8 cellular contexts compared by ENCODE assay signal in genomic region chr10:110311357-110311949, GRCh38. TPM values are rescaled to one million over a fixed set of nuclear protein-coding genes. Genes with fewer than 3 reads are reported as not detected.
DNase-seq lines count a peak whose midpoint lies in the region; ATAC-seq and TF ChIP-seq lines count a peak whose summit lies in the region.

No MANE protein-coding gene starts in this region.

- no peak for TF ChIP-seq POLR2A in esophagus muscularis mucosa (IDR thresholded peaks at IDR 0.05; ENCODE audit: low read depth)

- intact Hi-C loops in activated CD4-positive, alpha-beta T cell treated with anti-CD3 and anti-CD28 coated beads for 36 hours (cut with DNase I, micrococcal nuclease) = loop anchor here (1.0 to 5.0 kb wide), 9 partner anchors 41 to 289 kb away; partner anchors contain the start of gene DUSP5 (in 1 of the 2)
- intact Hi-C loops in esophagus muscularis mucosa (cut with DNase I) = loop anchor here (2.0 kb wide), 1 partner anchor 235 kb away; no protein-coding TSS in a partner anchor

- H3K27ac Mint-ChIP-seq in activated CD4-positive, alpha-beta T cell treated with anti-CD3 and anti-CD28 coated beads for 36 hours = no peak overlapping the region
- no peak overlapping the region for H3K27ac Mint-ChIP-seq in nephron progenitor cell

- TF ChIP-seq CTCF in esophagus muscularis mucosa (IDR thresholded peaks at IDR 0.05) = peak; percentile 64 to 75 (median 68)
- TF ChIP-seq CTCF in nephron progenitor cell (IDR thresholded peaks at IDR 0.05) = peak; percentile 69

- 1% methylated on average over 3 of the region's 3 CpGs for whole genome bisulfite sequencing in esophagus muscularis mucosa

- H3K9me3 Mint-ChIP-seq in activated CD4-positive, alpha-beta T cell treated with anti-CD3 and anti-CD28 coated beads for 36 hours (ENCODE audit: low read depth) = no peaks in the 10 kb centered on the region
- H3K9me3 Mint-ChIP-seq in nephron progenitor cell = no peaks in the 10 kb centered on the region

- H3K27me3 Mint-ChIP-seq in activated CD4-positive, alpha-beta T cell treated with anti-CD3 and anti-CD28 coated beads for 36 hours = peaks cover 2% of the 10 kb centered on the region
- H3K27me3 Mint-ChIP-seq in nephron progenitor cell (ENCODE audit: low read depth, poor library complexity) = peaks cover 4% of the 10 kb centered on the region

- no peaks in the 10 kb centered on the region for H3K36me3 Mint-ChIP-seq in activated CD4-positive, alpha-beta T cell treated with anti-CD3 and anti-CD28 coated beads for 36 hours (ENCODE audit: low read depth)
- H3K36me3 Mint-ChIP-seq in nephron progenitor cell (ENCODE audit: low read depth) = no peaks in the 10 kb centered on the region

- H3K4me3 ChIP-seq in esophagus muscularis mucosa = no peak overlapping the region

- H3K36me3 ChIP-seq in esophagus muscularis mucosa = no peaks in the 10 kb centered on the region

- no peak for TF ChIP-seq EP300 in esophagus muscularis mucosa (IDR thresholded peaks at IDR 0.05)

- POLR2A ChIA-PET in activated CD4-positive, alpha-beta T cell treated with anti-CD3 and anti-CD28 coated beads for 36 hours (lab: Charles Lee) = no interaction called here

- peaks cover 0 to 6% (median under 1%) of the 10 kb centered on the region in 4 donors for H3K4me1 ChIP-seq in esophagus muscularis mucosa

- no peaks in the 10 kb centered on the region for H3K9me3 ChIP-seq in esophagus muscularis mucosa

- DNase-seq in COLO668 (lab: John Stamatoyannopoulos, UW; ENCODE audit: unreplicated experiment) (peak; percentile 33), NCI-H187 treated with DMSO at 0.1 percent for 48 hours (lab: John Stamatoyannopoulos, UW) (peak; percentile 5), esophagus muscularis mucosa (ENCODE audit: extremely low spot score) (no peak), nephron progenitor cell (peak; percentile 66)
- peak; percentile 61 for DNase-seq in activated CD4-positive, alpha-beta T cell treated with anti-CD3 and anti-CD28 coated beads for 36 hours

- no peaks in the 10 kb centered on the region for H3K27me3 ChIP-seq in esophagus muscularis mucosa

- no peak overlapping the region for H3K27ac ChIP-seq in esophagus muscularis mucosa (replicated peaks in 1 of 4)

- ATAC-seq in GM19452 (IDR thresholded peaks at IDR 0.05; ENCODE audit: unreplicated experiment) = peak; percentile 49
- peak; percentile 70 for ATAC-seq in activated CD4-positive, alpha-beta T cell treated with anti-CD3 and anti-CD28 coated beads for 36 hours
- ATAC-seq in HG03135 (IDR thresholded peaks at IDR 0.05; ENCODE audit: unreplicated experiment) = no peak
- ATAC-seq in GM18498 (IDR thresholded peaks at IDR 0.05; ENCODE audit: unreplicated experiment) = no peak

- no peak overlapping the region for H3K4me3 Mint-ChIP-seq in activated CD4-positive, alpha-beta T cell treated with anti-CD3 and anti-CD28 coated beads for 36 hours
- H3K4me3 Mint-ChIP-seq in nephron progenitor cell = no peak overlapping the region

- CTCF ChIA-PET in activated CD4-positive, alpha-beta T cell treated with anti-CD3 and anti-CD28 coated beads for 36 hours (lab: Charles Lee) = interaction anchor here (0.9 to 4.1 kb wide), 12 partner anchors 12 to 255 kb away, joined by 3 to 29 read pairs (median 4); no protein-coding TSS in a partner anchor

- H3K4me1 Mint-ChIP-seq in activated CD4-positive, alpha-beta T cell treated with anti-CD3 and anti-CD28 coated beads for 36 hours = peaks cover 27% of the 10 kb centered on the region
- peaks cover 18% of the 10 kb centered on the region for H3K4me1 Mint-ChIP-seq in nephron progenitor cell

RNA-seq across cellular contexts. Expression of gene SMNDC1, which starts 6.7 kb away (rescaled TPM):
- 10 to 100 TPM; 44.2 to 56.7 TPM for total RNA-seq in activated CD4-positive, alpha-beta T cell treated with anti-CD3 and anti-CD28 coated beads for 36 hours
- total RNA-seq in esophagus muscularis mucosa = 10 to 100 TPM in 2 of 4 donors, 1 to 10 TPM in 2; 9.7 to 17.0 (median 13.1) TPM

Comparison
In these comparisons a context has a peak if more than half of its experiments do, and no peak if none do; other contexts are left out.
1. ATAC-seq: peak in GM19452 (single experiment) and activated CD4-positive, alpha-beta T cell treated with anti-CD3 and anti-CD28 coated beads for 36 hours (single experiment); none in HG03135 (single experiment) and GM18498 (single experiment).